20 cellular contexts compared by ENCODE assay signal in the genomic region with DNA sequence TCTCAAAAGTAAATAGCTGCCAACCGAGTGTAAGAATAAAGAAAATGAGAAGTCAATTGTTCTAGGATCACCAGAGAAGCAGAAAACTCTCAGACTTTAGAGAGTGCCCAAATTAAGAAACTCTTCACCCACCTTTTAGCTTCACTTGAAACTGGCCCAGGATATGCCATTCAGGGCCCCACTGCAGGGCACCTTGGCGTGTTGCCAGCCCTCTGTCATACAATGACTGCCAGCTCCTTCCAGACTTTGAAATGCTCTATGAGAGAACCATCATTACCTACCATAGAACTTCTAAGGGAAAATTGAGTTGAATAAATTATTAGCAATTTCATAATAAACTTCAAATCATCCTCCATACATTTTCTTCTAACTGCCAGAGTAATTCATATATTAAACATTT.
A peak's percentile ranks its signal among the peaks of the same experiment; 100 is the strongest.
DNase-seq lines count a peak whose midpoint lies in the region; FAIRE-seq and TF ChIP-seq lines count a peak whose summit lies in the region.
"Had no signal": no experiment of that assay in that cellular context is flagged by ENCODE, and none has a peak within 500 bp of the region (broad histone marks: within the 10 kb centered on the region; RNA-seq: fewer than 3 reads in every experiment).

No MANE protein-coding gene starts in this region.

- TF ChIP-seq CTCF in 22Rv1 (IDR thresholded peaks at IDR 0.05): no peak
- TF ChIP-seq CTCF in brain (conservative IDR thresholded peaks at IDR 0.05): no peak

- H3K27me3 Mint-ChIP-seq in brain: peaks cover 7% of the 10 kb centered on the region
- H3K27me3 Mint-ChIP-seq: CD4-positive, alpha-beta memory T cell had no signal

- no peak overlapping the region for H3K4me3 Mint-ChIP-seq in brain
- H3K4me3 Mint-ChIP-seq: CD4-positive, alpha-beta memory T cell; nephron; stimulated activated naive B cell treated with anti-CD40 and anti-IgM and Interleukin-4, amounts not matched to agents 10 μg/mL and 1 μg/mL and 100 μg/mL, for 72 hours; T-helper 1 cell treated with Interleukin-12 subunit alpha and Interleukin-12 subunit beta and Interleukin-4 antibody, amounts not matched to agents 30 μg/mL and 1 μg/mL, for 36 hours had no signal

- DNase-seq in COR-L47 (lab: John Stamatoyannopoulos, UW): peak; percentile 61
- peak; percentile 29 for DNase-seq in NCI-H2227 (lab: John Stamatoyannopoulos, UW; ENCODE audit: unreplicated experiment)
- no peak for DNase-seq in HCEC 1CT
- DNase-seq in urothelium cell line (ENCODE audit: low spot score): no peak
- DNase-seq in NCI-H774 (lab: John Stamatoyannopoulos, UW): no peak
- DNase-seq: activated effector memory CD4-positive, alpha-beta T cell treated with anti-CD3 and anti-CD28 coated beads, Interleukin-2, amount 50 U/mL, for 16 hours; CD4-positive, alpha-beta memory T cell; cortex of kidney; glutamatergic neuron; NCI-H1436; SHP77 treated with DMSO at 0.1 percent for 48 hours; stimulated activated CD4-positive, alpha-beta T cell treated with anti-CD3 and anti-CD28 coated beads, Interleukin-1b, Interleukin-23, amount 100 ng/mL, for 48 hours; stimulated activated naive B cell treated with anti-CD40 and anti-IgM and Interleukin-4, amounts not matched to agents 10 μg/mL and 1 μg/mL and 100 μg/mL, for 72 hours had no signal

- no peaks in the 10 kb centered on the region for H3K36me3 Mint-ChIP-seq in brain
- H3K36me3 Mint-ChIP-seq: CD4-positive, alpha-beta memory T cell; stimulated activated naive B cell treated with anti-CD40 and anti-IgM and Interleukin-4, amounts not matched to agents 10 μg/mL and 1 μg/mL and 100 μg/mL, for 72 hours had no signal

- H3K27ac Mint-ChIP-seq in brain: peak overlapping the region in 3 of 5 experiments; percentile 22 to 64 (median 35)
- H3K27ac Mint-ChIP-seq: CD4-positive, alpha-beta memory T cell; stimulated activated naive B cell treated with anti-CD40 and anti-IgM and Interleukin-4, amounts not matched to agents 10 μg/mL and 1 μg/mL and 100 μg/mL, for 72 hours; T-helper 1 cell treated with Interleukin-12 subunit alpha and Interleukin-12 subunit beta and Interleukin-4 antibody, amounts not matched to agents 30 μg/mL and 1 μg/mL, for 36 hours had no signal

- no peaks in the 10 kb centered on the region for H3K9me3 Mint-ChIP-seq in brain
- H3K9me3 Mint-ChIP-seq: CD4-positive, alpha-beta memory T cell; nephron; stimulated activated naive B cell treated with anti-CD40 and anti-IgM and Interleukin-4, amounts not matched to agents 10 μg/mL and 1 μg/mL and 100 μg/mL, for 72 hours; T-helper 1 cell treated with Interleukin-12 subunit alpha and Interleukin-12 subunit beta and Interleukin-4 antibody, amounts not matched to agents 30 μg/mL and 1 μg/mL, for 36 hours had no signal

- no peak for FAIRE-seq in urothelium cell line (lab: Jason Lieb, UNC)
- FAIRE-seq: endometrium, HTR-8/SVneo had no signal

- peak overlapping the region; percentile 23 for H3K27ac ChIP-seq in 22Rv1
- H3K27ac ChIP-seq: breast epithelium had no signal

- H3K4me1 Mint-ChIP-seq in brain: peaks cover 34% of the 10 kb centered on the region
- H3K4me1 Mint-ChIP-seq: CD4-positive, alpha-beta memory T cell had no signal

Comparison
In these comparisons a context has a peak if more than half of its experiments do, and no peak if none do; other contexts are left out.
1. DNase-seq: peak in COR-L47 (single experiment) and NCI-H2227 (single experiment); none in HCEC 1CT (single experiment), urothelium cell line (single experiment) and NCI-H774 (single experiment).